16 cellular contexts compared by ENCODE assay signal in genomic region chr10:104589871-104590270, GRCh38. TPM values are rescaled to one million over a fixed set of nuclear protein-coding genes. Genes with fewer than 3 reads are reported as not detected.
DNase-seq lines count a peak whose midpoint lies in the region; ATAC-seq and TF ChIP-seq lines count a peak whose summit lies in the region.
"Had no signal": no experiment of that assay in that cellular context is flagged by ENCODE, and none has a peak within 500 bp of the region (broad histone marks: within the 10 kb centered on the region; RNA-seq: fewer than 3 reads in every experiment).

No MANE protein-coding gene starts in this region.

- POLR2A ChIA-PET in CD4-positive, alpha-beta T cell (lab: Charles Lee) = no interaction called here

- no peak overlapping the region for H3K27ac Mint-ChIP-seq in CD4-positive, alpha-beta T cell
- H3K27ac Mint-ChIP-seq: activated naive CD8-positive, alpha-beta T cell had no signal

- H3K4me3 ChIP-seq in fibroblast of pulmonary artery (replicated peaks; ENCODE audit: low read depth, low read length) = no peak overlapping the region
- H3K4me3 ChIP-seq in gastrocnemius medialis = no peak overlapping the region
- H3K4me3 ChIP-seq: pancreas, thoracic aorta had no signal

- DNase-seq in 8988T (peak; percentile 40), HK-2 (ENCODE audit: unreplicated experiment) (peak; percentile 48), SW480 (ENCODE audit: low spot score) (peak; percentile 57), fibroblast of pulmonary artery (ENCODE audit: low read depth) (peak; percentile 23), left colon (no peak), gastrocnemius medialis (no peak), left lobe of liver (ENCODE audit: low spot score) (no peak)
- no peak for DNase-seq in CD4-positive, alpha-beta T cell
- DNase-seq: activated CD4-positive, CD25-positive, alpha-beta regulatory T cell; activated CD8-positive, alpha-beta memory T cell treated with anti-CD3 and anti-CD28 coated beads, Interleukin-2, amount 50 U/mL, for 4 hours; KBM-7; NCI-H2029 treated with DMSO at 0.1 percent for 48 hours had no signal

- TF ChIP-seq CTCF in fibroblast of pulmonary artery (IDR thresholded peaks at IDR 0.05; ENCODE audit: low read length, missing control alignments) (no peak), gastrocnemius medialis (IDR thresholded peaks at IDR 0.05 in 4 of 5, conservative IDR thresholded peaks at IDR 0.05 in 1 of 5) (no peak)
- no peak for TF ChIP-seq CTCF in CD4-positive, alpha-beta T cell (IDR thresholded peaks at IDR 0.05)

- in situ Hi-C loops in gastrocnemius medialis (cut with MboI; ENCODE audit: low sequenced_read_pairs in 4 of 4) = no loop called here

- CTCF ChIA-PET in CD4-positive, alpha-beta T cell (lab: Charles Lee) = no interaction called here

- H3K9me3 Mint-ChIP-seq in CD4-positive, alpha-beta T cell = no peaks in the 10 kb centered on the region

- peaks cover 30% of the 10 kb centered on the region for H3K27me3 Mint-ChIP-seq in CD4-positive, alpha-beta T cell

- peaks cover 29% of the 10 kb centered on the region for H3K4me1 Mint-ChIP-seq in CD4-positive, alpha-beta T cell (ENCODE audit: low read depth)

- no peaks in the 10 kb centered on the region for H3K9me3 ChIP-seq in CD4-positive, alpha-beta T cell (ENCODE audit: control insufficient read depth, low read length)
- H3K9me3 ChIP-seq in gastrocnemius medialis = no peaks in the 10 kb centered on the region
- H3K9me3 ChIP-seq: pancreas, thoracic aorta had no signal

- no peaks in the 10 kb centered on the region for H3K27me3 ChIP-seq in CD4-positive, alpha-beta T cell (ENCODE audit: control insufficient read depth, insufficient read depth, low read length)
- H3K27me3 ChIP-seq in gastrocnemius medialis = no peaks in the 10 kb centered on the region

- TF ChIP-seq POLR2A in gastrocnemius medialis (IDR thresholded peaks at IDR 0.05) = no peak

- H3K4me1 ChIP-seq in gastrocnemius medialis = no peaks in the 10 kb centered on the region
- H3K4me1 ChIP-seq: pancreas had no signal

- intact Hi-C loops in left colon (cut with DNase I, micrococcal nuclease) (no loop called here), gastrocnemius medialis (cut with DNase I; ENCODE audit: low total_unique reads) (no loop called here)
- intact Hi-C loops in CD4-positive, alpha-beta T cell (cut with DNase I, micrococcal nuclease) = loop anchor here in 1 of 2 experiments (10.0 kb wide), 1 partner anchor 335 kb away; no protein-coding TSS in a partner anchor

- no peaks in the 10 kb centered on the region for H3K36me3 Mint-ChIP-seq in CD4-positive, alpha-beta T cell (ENCODE audit: low read depth)
- H3K36me3 Mint-ChIP-seq: activated naive CD8-positive, alpha-beta T cell had no signal

- H3K36me3 ChIP-seq in gastrocnemius medialis = no peaks in the 10 kb centered on the region
- H3K36me3 ChIP-seq: pancreas, thoracic aorta had no signal

- H3K27ac ChIP-seq in CD4-positive, alpha-beta T cell (ENCODE audit: low read depth, low read length) = no peak overlapping the region
- no peak overlapping the region for H3K27ac ChIP-seq in gastrocnemius medialis
- H3K27ac ChIP-seq: pancreas, thoracic aorta had no signal

- ATAC-seq in left colon (no peak), gastrocnemius medialis (no peak), left lobe of liver (no peak)
- no peak for ATAC-seq in CD4-positive, alpha-beta T cell (ENCODE audit: poor library complexity)
- ATAC-seq: esophagus mucosa, pancreas had no signal

- no peak overlapping the region for H3K4me3 Mint-ChIP-seq in CD4-positive, alpha-beta T cell
- H3K4me3 Mint-ChIP-seq: activated naive CD8-positive, alpha-beta T cell had no signal

RNA-seq across cellular contexts. Expression of gene SORCS3, which starts 51.2 kb away (rescaled TPM):
- total RNA-seq in left colon (under 1 TPM in 1 of 2 donors, not detected in 1; 0.22 TPM), gastrocnemius medialis (not detected), left lobe of liver (not detected)
- total RNA-seq in CD4-positive, alpha-beta T cell = 1 to 10 TPM; 1.7 to 2.1 TPM
- total RNA-seq: esophagus mucosa, pancreas, thoracic aorta had no signal

Comparison
In these comparisons a context has a peak if more than half of its experiments do, and no peak if none do; other contexts are left out.
1. DNase-seq: peak in 8988T (single experiment), HK-2 (single experiment), SW480 (single experiment) and fibroblast of pulmonary artery (single experiment); none in left colon (0 of 2), CD4-positive, alpha-beta T cell (0 of 10), gastrocnemius medialis (0 of 2) and left lobe of liver (single experiment).